ENCODE assay signal across 8 cellular contexts in the genomic region with DNA sequence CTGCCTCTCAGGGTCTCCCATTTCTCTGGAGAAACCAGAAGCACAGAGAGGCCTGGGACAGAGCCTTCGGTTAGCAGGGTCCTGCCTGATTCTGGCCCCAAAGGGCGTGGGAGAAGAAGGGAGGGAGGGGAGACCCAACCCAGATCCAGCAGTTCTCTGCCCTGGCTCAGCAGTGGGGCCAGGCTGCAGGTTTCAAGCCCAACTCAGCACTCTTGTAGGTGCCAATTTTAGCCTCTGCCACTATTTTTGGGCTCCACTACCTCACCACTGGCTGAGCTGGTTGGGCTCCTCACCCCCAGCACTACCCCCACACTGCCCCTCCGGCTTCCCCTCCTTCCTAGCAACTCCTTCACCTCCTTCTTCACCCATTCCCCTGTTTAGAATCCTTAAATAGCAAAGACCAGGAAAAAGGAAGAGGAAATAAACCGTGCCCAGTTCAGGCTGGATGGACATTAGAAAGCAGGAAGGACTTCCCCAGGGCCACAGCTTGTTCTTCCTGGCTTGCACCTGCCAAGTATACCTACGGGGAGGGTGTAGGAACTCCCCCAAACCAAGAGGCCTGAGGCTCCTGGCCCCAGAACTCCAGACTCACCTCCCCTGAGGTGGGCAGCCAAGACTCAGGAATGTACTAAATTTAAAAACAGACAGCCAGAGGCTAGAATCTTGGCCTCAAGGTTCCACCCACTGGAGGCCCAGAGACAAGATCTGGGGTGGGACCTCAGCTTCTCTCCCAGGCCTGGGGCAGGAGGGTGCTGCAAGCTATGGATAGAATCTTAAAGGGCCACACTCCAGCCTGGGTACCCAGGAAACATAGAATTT. TPM values are rescaled to one million over a fixed set of nuclear protein-coding genes. Genes with fewer than 3 reads are reported as not detected.
DNase-seq lines count a peak whose midpoint lies in the region; ATAC-seq and TF ChIP-seq lines count a peak whose summit lies in the region.

No MANE protein-coding gene starts in this region.

- peak overlapping the region; percentile 93 for H3K4me2 ChIP-seq in BLaER1

- peaks cover 8% of the 10 kb centered on the region for H3K36me3 Mint-ChIP-seq in IgD-negative memory B cell

- H3K4me3 Mint-ChIP-seq in IgD-negative memory B cell, result peak overlapping the region; percentile 84 to 99 (median 96)

- ATAC-seq in left colon (peak; percentile 40), GM19023 (IDR thresholded peaks at IDR 0.05; ENCODE audit: unreplicated experiment) (no peak)

- peak overlapping the region; percentile 99 for H3K9ac ChIP-seq in BLaER1

- TF ChIP-seq POLR2A in tibial nerve (IDR thresholded peaks at IDR 0.05), result no peak

- H3K9me3 ChIP-seq in BLaER1 (no peaks in the 10 kb centered on the region), tibial nerve (no peaks in the 10 kb centered on the region)

- H3K4me1 ChIP-seq in BLaER1 (peaks cover 67% of the 10 kb centered on the region), tibial nerve (peaks cover 0 to 89% (median 69%) of the 10 kb centered on the region in 4 donors)

- peaks cover 18% of the 10 kb centered on the region for H4K20me1 ChIP-seq in BLaER1

- 18 to 20% methylated on average over 4 to 5 of the region's 5 CpGs for WGBS in tibial nerve, 2 donors

- TF ChIP-seq CTCF in astrocyte of the spinal cord (IDR thresholded peaks at IDR 0.05; ENCODE audit: low read depth, low read length), result no peak
- TF ChIP-seq CTCF in tibial nerve (IDR thresholded peaks at IDR 0.05), result no peak

- H3K27ac Mint-ChIP-seq in IgD-negative memory B cell, result peak overlapping the region; percentile 87 to 97 (median 95)

- no peaks in the 10 kb centered on the region for H3K27me3 Mint-ChIP-seq in IgD-negative memory B cell

- no peaks in the 10 kb centered on the region for H3K27me3 ChIP-seq in BLaER1
- H3K27me3 ChIP-seq in tibial nerve, result no peaks in the 10 kb centered on the region

- H3K9me3 Mint-ChIP-seq in IgD-negative memory B cell, result no peaks in the 10 kb centered on the region

- H3K27ac ChIP-seq in BLaER1, result peak overlapping the region; percentile 99
- peak overlapping the region; percentile 90 to 97 (median 94) for H3K27ac ChIP-seq in tibial nerve

- intact Hi-C loops in left colon (cut with DNase I, micrococcal nuclease), result loop anchor here in 1 of 2 donors (10.0 kb wide), 1 partner anchor 45 kb away; a partner anchor contains a TSS

- in situ Hi-C loops in astrocyte of the spinal cord (cut with HindIII; ENCODE audit: low sequenced_read_pairs), result no loop called here

- peaks cover 32 to 58% (median 56%) of the 10 kb centered on the region in 3 donors for H3K4me1 Mint-ChIP-seq in IgD-negative memory B cell

- peak overlapping the region; percentile 96 for H3K4me3 ChIP-seq in BLaER1
- peak overlapping the region; percentile 93 for H3K4me3 ChIP-seq in astrocyte of the spinal cord (ENCODE audit: low read depth, low read length)
- peak overlapping the region; percentile 70 to 88 (median 80) for H3K4me3 ChIP-seq in tibial nerve

- DNase-seq in astrocyte of the spinal cord (ENCODE audit: low read depth, low spot score) (no peak), left colon (peak in 1 of 2 donors; percentile 64), tibial nerve (ENCODE audit: low spot score in 2 of 2) (no peak), activated gamma-delta T cell treated with Interleukin-2 at 50 U/mL for 16 hours (no peak), NCI-H128 (lab: John Stamatoyannopoulos, UW; ENCODE audit: unreplicated experiment) (no peak)

- no peak for TF ChIP-seq EP300 in tibial nerve (IDR thresholded peaks at IDR 0.05)

- peaks cover 5% of the 10 kb centered on the region for H3K36me3 ChIP-seq in BLaER1
- H3K36me3 ChIP-seq in tibial nerve, result no peaks in the 10 kb centered on the region

RNA-seq across cellular contexts. Expression of a gene that starts 1.4 kb away (rescaled TPM):
- 43.9 TPM for polyA plus RNA-seq in IgD-negative memory B cell
- 100 to 1,000 TPM in 1 of 2 donors, 10 to 100 TPM in 1; 99.3 to 103 TPM for total RNA-seq in left colon
- total RNA-seq in tibial nerve, result 100 to 1,000 TPM; 105 to 195 (median 153) TPM

RNA-seq across cellular contexts. Expression of a gene that starts 38.3 kb away (rescaled TPM):
- 0.78 TPM for polyA plus RNA-seq in IgD-negative memory B cell
- total RNA-seq in left colon (1 to 10 TPM; 5.2 to 5.6 TPM), tibial nerve (not detected)

RNA-seq across cellular contexts. Expression of a gene that starts 41.0 kb away (rescaled TPM):
- polyA plus RNA-seq in IgD-negative memory B cell, result 257 TPM
- total RNA-seq in left colon (100 to 1,000 TPM; 180 TPM), tibial nerve (100 to 1,000 TPM; 172 to 236 (median 212) TPM)

RNA-seq across cellular contexts. Expression of a gene that starts 45.5 kb away (rescaled TPM):
- 8.0 TPM for polyA plus RNA-seq in IgD-negative memory B cell
- total RNA-seq in left colon (10 to 100 TPM; 45.6 to 54.1 TPM), tibial nerve (10 to 100 TPM; 46.8 to 82.8 (median 67.7) TPM)

Comparison
In these comparisons a context has a peak if more than half of its experiments do, and no peak if none do; other contexts are left out.
1. RNA of a gene that starts 38.3 kb away (total RNA-seq): 5.2 to 5.6 TPM in left colon; not detected in tibial nerve; every median in the first group is over 4 times any median in the second.
2. Peak in every context shown above with its lines, with median percentiles within 50 percentile points of each other: H3K4me3 ChIP-seq.